In the genomic region with DNA sequence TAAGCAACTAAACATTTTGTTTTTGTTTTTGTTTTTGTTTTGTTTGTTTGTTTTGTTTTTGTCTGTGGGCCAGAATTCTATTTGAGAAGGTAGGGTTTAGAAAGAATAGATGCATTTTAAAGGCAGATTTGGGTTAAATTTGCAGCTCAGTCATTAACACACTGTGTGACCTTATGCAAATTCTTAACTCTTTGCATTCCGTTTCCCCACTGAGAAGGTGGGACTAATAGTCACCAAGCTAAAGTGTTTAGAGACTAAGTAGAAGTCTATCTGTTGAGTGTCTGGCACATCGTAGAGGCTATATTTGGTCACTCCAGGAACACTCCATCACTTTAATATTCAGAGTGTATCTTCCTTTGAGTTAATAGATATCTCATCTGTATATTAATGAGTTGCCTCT, we compare ENCODE assay signal across 22 cellular contexts.
"Had no signal": no experiment of that assay in that cellular context is flagged by ENCODE, and none has a peak within 500 bp of the region (broad histone marks: within the 10 kb centered on the region; RNA-seq: fewer than 3 reads in every experiment).

No MANE protein-coding gene starts in this region.

- H3K9me3 ChIP-seq: breast epithelium, MG63, Peyer's patch, SJSA1 had no signal

- H3K9me3 Mint-ChIP-seq: activated CD8-positive, alpha-beta T cell treated with anti-CD3 and anti-CD28 coated beads for 36 hours; activated naive CD4-positive, alpha-beta T cell treated with anti-CD3 and anti-CD28 coated beads, Interleukin-2, amount 10 ng/mL, durations not matched to agents 7 days and 5 days; activated naive CD8-positive, alpha-beta T cell treated with anti-CD3 and anti-CD28 coated beads for 36 hours; activated T-helper 2 cell treated with anti-CD3 and anti-CD28 coated beads, Interferon-gamma antibody, Interleukin-2, Interleukin-4, amounts not matched to agents 10 μg/mL and 5 μg/mL and 100 μg/mL, durations not matched to agents 14 hours and 24 hours and 36 hours; T-helper 1 cell treated with Interleukin-12 subunit alpha and Interleukin-12 subunit beta and Interleukin-4 antibody, amounts not matched to agents 30 μg/mL and 1 μg/mL, for 36 hours had no signal

- ATAC-seq: activated CD8-positive, alpha-beta T cell treated with anti-CD3 and anti-CD28 coated beads for 36 hours; activated T-cell treated with anti-CD3 and anti-CD28 coated beads, Interleukin-2, amount 50 U/mL, for 72 hours had no signal

- DNase-seq: activated CD4-positive, CD25-positive, alpha-beta regulatory T cell; activated CD8-positive, alpha-beta memory T cell treated with anti-CD3 and anti-CD28 coated beads, Interleukin-2, amount 50 U/mL, for 4 hours; activated CD8-positive, alpha-beta T cell treated with anti-CD3 and anti-CD28 coated beads for 36 hours; activated gamma-delta T cell treated with Interleukin-2 at 50 U/mL for 16 hours; activated naive CD4-positive, alpha-beta T cell treated with anti-CD3 and anti-CD28 coated beads, Interleukin-2, amount 10 ng/mL, durations not matched to agents 7 days and 5 days; activated naive CD8-positive, alpha-beta T cell treated with anti-CD3 and anti-CD28 coated beads for 36 hours; activated T-cell treated with anti-CD3 and anti-CD28 coated beads, Interleukin-2, amount 50 U/mL, for 72 hours; anterior cingulate cortex; caudate nucleus; MG63; MV-4-11; NCI-H1092 treated with DMSO at 0.1 percent for 48 hours; NCI-H1417 treated with DMSO at 0.1 percent for 48 hours; NCI-H1694 treated with DMSO at 0.1 percent for 48 hours; NCI-H446; NCI-H524; Peyer's patch; SHP77 had no signal

- H3K27me3 Mint-ChIP-seq: activated CD8-positive, alpha-beta T cell treated with anti-CD3 and anti-CD28 coated beads for 36 hours; activated naive CD4-positive, alpha-beta T cell treated with anti-CD3 and anti-CD28 coated beads, Interleukin-2, amount 10 ng/mL, durations not matched to agents 7 days and 5 days; activated naive CD8-positive, alpha-beta T cell treated with anti-CD3 and anti-CD28 coated beads for 36 hours had no signal

- H3K27ac ChIP-seq: breast epithelium, Peyer's patch, SJSA1 had no signal

- H3K4me1 Mint-ChIP-seq: activated naive CD4-positive, alpha-beta T cell treated with anti-CD3 and anti-CD28 coated beads, Interleukin-2, amount 10 ng/mL, durations not matched to agents 7 days and 5 days; activated naive CD8-positive, alpha-beta T cell treated with anti-CD3 and anti-CD28 coated beads for 36 hours had no signal

- H3K27ac Mint-ChIP-seq: activated CD8-positive, alpha-beta T cell treated with anti-CD3 and anti-CD28 coated beads for 36 hours; activated naive CD4-positive, alpha-beta T cell treated with anti-CD3 and anti-CD28 coated beads, Interleukin-2, amount 10 ng/mL, durations not matched to agents 7 days and 5 days; activated naive CD8-positive, alpha-beta T cell treated with anti-CD3 and anti-CD28 coated beads for 36 hours; activated T-cell treated with anti-CD3 and anti-CD28 coated beads, Interleukin-2, amount 50 U/mL, for 72 hours; activated T-helper 2 cell treated with anti-CD3 and anti-CD28 coated beads, Interferon-gamma antibody, Interleukin-2, Interleukin-4, amounts not matched to agents 10 μg/mL and 5 μg/mL and 100 μg/mL, durations not matched to agents 14 hours and 24 hours and 36 hours; T-helper 1 cell treated with Interleukin-12 subunit alpha and Interleukin-12 subunit beta and Interleukin-4 antibody, amounts not matched to agents 30 μg/mL and 1 μg/mL, for 36 hours had no signal

- H3K4me3 Mint-ChIP-seq: activated CD8-positive, alpha-beta T cell treated with anti-CD3 and anti-CD28 coated beads for 36 hours; activated naive CD4-positive, alpha-beta T cell treated with anti-CD3 and anti-CD28 coated beads, Interleukin-2, amount 10 ng/mL, durations not matched to agents 7 days and 5 days; activated naive CD8-positive, alpha-beta T cell treated with anti-CD3 and anti-CD28 coated beads for 36 hours; activated T-cell treated with anti-CD3 and anti-CD28 coated beads, Interleukin-2, amount 50 U/mL, for 72 hours; T-helper 1 cell treated with Interleukin-12 subunit alpha and Interleukin-12 subunit beta and Interleukin-4 antibody, amounts not matched to agents 30 μg/mL and 1 μg/mL, for 36 hours had no signal

- H3K4me1 ChIP-seq: breast epithelium, Peyer's patch, SJSA1 had no signal

- H3K36me3 Mint-ChIP-seq: activated naive CD4-positive, alpha-beta T cell treated with anti-CD3 and anti-CD28 coated beads, Interleukin-2, amount 10 ng/mL, durations not matched to agents 7 days and 5 days; activated naive CD8-positive, alpha-beta T cell treated with anti-CD3 and anti-CD28 coated beads for 36 hours had no signal

- H3K4me3 ChIP-seq: breast epithelium, MG63, Peyer's patch, SJSA1 had no signal

- H3K36me3 ChIP-seq: breast epithelium, MG63, Peyer's patch, SJSA1 had no signal

- H3K27me3 ChIP-seq: breast epithelium, MG63, Peyer's patch, SJSA1 had no signal
